Comparison of ENCODE assay signal across 12 cellular contexts in genomic region chr20:13022401-13023170, GRCh38. TPM values are rescaled to one million over a fixed set of nuclear protein-coding genes. Genes with fewer than 3 reads are reported as not detected.
A peak's percentile ranks its signal among the peaks of the same experiment; 100 is the strongest.
DNase-seq lines count a peak whose midpoint lies in the region; ATAC-seq and TF ChIP-seq lines count a peak whose summit lies in the region.
"Had no signal": no experiment of that assay in that cellular context is flagged by ENCODE, and none has a peak within 500 bp of the region (broad histone marks: within the 10 kb centered on the region; RNA-seq: fewer than 3 reads in every experiment).

No MANE protein-coding gene starts in this region.

- no peaks in the 10 kb centered on the region for H3K79me1 ChIP-seq in neuronal stem cell (ENCODE audit: low read depth, low read length)

- no peak overlapping the region for H2AFZ ChIP-seq in neuronal stem cell (ENCODE audit: low read length)

- no peak overlapping the region for H3K9ac ChIP-seq in neuronal stem cell (ENCODE audit: low read depth, low read length, poor library complexity)

- H3K9me3 ChIP-seq in neuronal stem cell (replicated peaks in 1 of 2; ENCODE audit: control insufficient read depth in 2 of 2, insufficient read depth in 1 of 2, low read depth in 1 of 2, low read length in 2 of 2) (peaks cover 7 to 20% of the 10 kb centered on the region in 2 donors), lower lobe of right lung (peaks cover 13% of the 10 kb centered on the region)

- WGBS in neuronal stem cell (ENCODE audit: extremely low coverage in 2 of 2, insufficient read length in 2 of 2, insufficient replicate concordance in 1 of 2), 2 donors = no CpG with 5 or more reads among the region's 4 CpGs

- H3K14ac ChIP-seq in neuronal stem cell (ENCODE audit: low read length) = no peak overlapping the region

- peaks cover 16% of the 10 kb centered on the region for H3K9me3 Mint-ChIP-seq in activated T-cell treated with anti-CD3 and anti-CD28 coated beads, Interleukin-2, amount 50 U/mL, for 4 hours
- H3K9me3 Mint-ChIP-seq in activated T-helper 2 cell treated with anti-CD3 and anti-CD28 coated beads, Interferon-gamma antibody, Interleukin-2, Interleukin-4, amounts not matched to agents 10 μg/mL and 5 μg/mL and 100 μg/mL, durations not matched to agents 14 hours and 24 hours and 36 hours = peaks cover 24% of the 10 kb centered on the region

- H3K36me3 ChIP-seq in neuronal stem cell (replicated peaks in 1 of 2; ENCODE audit: control insufficient read depth in 2 of 2, insufficient read depth in 2 of 2, low read length in 2 of 2) = no peaks in the 10 kb centered on the region
- no peaks in the 10 kb centered on the region for H3K36me3 ChIP-seq in lower lobe of right lung

- peaks cover 2% of the 10 kb centered on the region for H3K36me3 Mint-ChIP-seq in activated T-cell treated with anti-CD3 and anti-CD28 coated beads, Interleukin-2, amount 50 U/mL, for 4 hours (ENCODE audit: insufficient read depth)
- H3K36me3 Mint-ChIP-seq in activated T-helper 2 cell treated with anti-CD3 and anti-CD28 coated beads, Interferon-gamma antibody, Interleukin-2, Interleukin-4, amounts not matched to agents 10 μg/mL and 5 μg/mL and 100 μg/mL, durations not matched to agents 14 hours and 24 hours and 36 hours (ENCODE audit: low read depth) = peaks cover 4% of the 10 kb centered on the region
- H3K36me3 Mint-ChIP-seq: CD4-positive, CD25-positive, alpha-beta regulatory T cell had no signal

- intact Hi-C loops in activated T-helper 2 cell treated with anti-CD3 and anti-CD28 coated beads, Interferon-gamma antibody, Interleukin-2, Interleukin-4, amounts not matched to agents 10 μg/mL and 5 μg/mL and 100 μg/mL, durations not matched to agents 14 hours and 24 hours and 36 hours (cut with micrococcal nuclease) = no loop called here
- intact Hi-C loops in lower lobe of right lung (cut with DNase I) = no loop called here

- no peak overlapping the region for H2AK5ac ChIP-seq in neuronal stem cell (ENCODE audit: low read depth, low read length)

- ATAC-seq in activated T-cell treated with anti-CD3 and anti-CD28 coated beads, Interleukin-2, amount 50 U/mL, for 4 hours = no peak
- no peak for ATAC-seq in lower lobe of right lung
- ATAC-seq: activated CD4-positive, CD25-positive, alpha-beta regulatory T cell treated with anti-CD3 and anti-CD28 coated beads, Interleukin-2, amount 50 U/mL, for 24 hours had no signal

- no peak overlapping the region for H2BK120ac ChIP-seq in neuronal stem cell (ENCODE audit: low read depth, low read length)

- H3K23ac ChIP-seq in neuronal stem cell (ENCODE audit: low read depth, low read length, poor library complexity) = no peak overlapping the region

- no peak overlapping the region for H4K8ac ChIP-seq in neuronal stem cell (ENCODE audit: low read depth, low read length)

- H3K4me1 ChIP-seq in neuronal stem cell (ENCODE audit: control insufficient read depth in 2 of 2, insufficient read depth in 1 of 2, low read depth in 1 of 2, low read length in 2 of 2) (no peaks in the 10 kb centered on the region), lower lobe of right lung (no peaks in the 10 kb centered on the region)

- no peaks in the 10 kb centered on the region for H3K4me1 Mint-ChIP-seq in activated T-cell treated with anti-CD3 and anti-CD28 coated beads, Interleukin-2, amount 50 U/mL, for 4 hours (ENCODE audit: low read depth)
- peaks cover 2% of the 10 kb centered on the region for H3K4me1 Mint-ChIP-seq in activated T-helper 2 cell treated with anti-CD3 and anti-CD28 coated beads, Interferon-gamma antibody, Interleukin-2, Interleukin-4, amounts not matched to agents 10 μg/mL and 5 μg/mL and 100 μg/mL, durations not matched to agents 14 hours and 24 hours and 36 hours (ENCODE audit: low read depth)

- no peak overlapping the region for H2BK5ac ChIP-seq in neuronal stem cell (ENCODE audit: low read length)

- H3K4me3 ChIP-seq in epithelial cell of esophagus (ENCODE audit: low read length) (no peak overlapping the region), neuronal stem cell (ENCODE audit: low read length in 2 of 2) (peak overlapping the region in 1 of 2 donors; percentile 14), lower lobe of right lung (no peak overlapping the region)

- H3K4me3 Mint-ChIP-seq in activated T-cell treated with anti-CD3 and anti-CD28 coated beads, Interleukin-2, amount 50 U/mL, for 4 hours = no peak overlapping the region
- no peak overlapping the region for H3K4me3 Mint-ChIP-seq in activated T-helper 2 cell treated with anti-CD3 and anti-CD28 coated beads, Interferon-gamma antibody, Interleukin-2, Interleukin-4, amounts not matched to agents 10 μg/mL and 5 μg/mL and 100 μg/mL, durations not matched to agents 14 hours and 24 hours and 36 hours (ENCODE audit: low read depth)
- H3K4me3 Mint-ChIP-seq: CD4-positive, CD25-positive, alpha-beta regulatory T cell had no signal

- no peak overlapping the region for H3K27ac ChIP-seq in neuronal stem cell (replicated peaks; ENCODE audit: low read length)
- no peak overlapping the region for H3K27ac ChIP-seq in lower lobe of right lung

- no peaks in the 10 kb centered on the region for H3K27me3 Mint-ChIP-seq in activated T-cell treated with anti-CD3 and anti-CD28 coated beads, Interleukin-2, amount 50 U/mL, for 4 hours (ENCODE audit: low read depth)
- no peaks in the 10 kb centered on the region for H3K27me3 Mint-ChIP-seq in activated T-helper 2 cell treated with anti-CD3 and anti-CD28 coated beads, Interferon-gamma antibody, Interleukin-2, Interleukin-4, amounts not matched to agents 10 μg/mL and 5 μg/mL and 100 μg/mL, durations not matched to agents 14 hours and 24 hours and 36 hours (ENCODE audit: low read depth)
- H3K27me3 Mint-ChIP-seq: CD4-positive, CD25-positive, alpha-beta regulatory T cell had no signal

- no peak overlapping the region for H2BK15ac ChIP-seq in neuronal stem cell (ENCODE audit: low read length)

- H2BK12ac ChIP-seq in neuronal stem cell (ENCODE audit: low read length) = no peak overlapping the region

- DNase-seq in DMS53 treated with DMSO at 0.1 percent for 48 hours (lab: John Stamatoyannopoulos, UW; ENCODE audit: unreplicated experiment) = peak; percentile 40
- peak; percentile 38 for DNase-seq in NCI-H69 (lab: John Stamatoyannopoulos, UW)
- DNase-seq in epithelial cell of esophagus (ENCODE audit: low read depth) = peak; percentile 61
- no peak for DNase-seq in neuronal stem cell (ENCODE audit: low spot score)
- no peak for DNase-seq in activated T-cell treated with anti-CD3 and anti-CD28 coated beads, Interleukin-2, amount 50 U/mL, for 4 hours
- no peak for DNase-seq in activated T-helper 2 cell treated with anti-CD3 and anti-CD28 coated beads, Interferon-gamma antibody, Interleukin-2, Interleukin-4, amounts not matched to agents 10 μg/mL and 5 μg/mL and 100 μg/mL, durations not matched to agents 14 hours and 24 hours and 36 hours (ENCODE audit: low spot score)
- no peak for DNase-seq in SHP77 (lab: John Stamatoyannopoulos, UW)
- DNase-seq in lower lobe of right lung = no peak
- DNase-seq: CD4-positive, CD25-positive, alpha-beta regulatory T cell; erythroblast; NCI-H1436 treated with DMSO at 0.1 percent for 48 hours had no signal

- H3K27me3 ChIP-seq in neuronal stem cell (ENCODE audit: control insufficient read depth in 3 of 3, insufficient read depth in 3 of 3, low read depth in 1 of 3, low read length in 3 of 3) = no peaks in the 10 kb centered on the region
- no peaks in the 10 kb centered on the region for H3K27me3 ChIP-seq in lower lobe of right lung (ENCODE audit: low read depth)

- no peak for TF ChIP-seq CTCF in epithelial cell of esophagus (IDR thresholded peaks at IDR 0.05; ENCODE audit: insufficient read depth, low read depth, low read length, missing control alignments)
- TF ChIP-seq CTCF in lower lobe of right lung (IDR thresholded peaks at IDR 0.05) = no peak

- no peak overlapping the region for H4K91ac ChIP-seq in neuronal stem cell (ENCODE audit: low read depth, low read length, poor library complexity)

- H3K18ac ChIP-seq in neuronal stem cell (ENCODE audit: low read length) = peak overlapping the region; percentile 40

- no peak overlapping the region for H3K4ac ChIP-seq in neuronal stem cell (ENCODE audit: low read length)

- no peak overlapping the region for H3K4me2 ChIP-seq in neuronal stem cell (ENCODE audit: insufficient read depth, low read length, poor library complexity, severe bottlenecking)

- H3K27ac Mint-ChIP-seq in activated T-helper 2 cell treated with anti-CD3 and anti-CD28 coated beads, Interferon-gamma antibody, Interleukin-2, Interleukin-4, amounts not matched to agents 10 μg/mL and 5 μg/mL and 100 μg/mL, durations not matched to agents 14 hours and 24 hours and 36 hours = no peak overlapping the region

RNA-seq across cellular contexts. Expression of gene SPTLC3, which starts 13.8 kb away (rescaled TPM):
- polyA plus RNA-seq in neuronal stem cell (2013, experiment 1 of 2) = 1.3 TPM
- polyA plus RNA-seq in neuronal stem cell (2013, experiment 2 of 2) = 1.3 TPM
- under 1 TPM; 0.16 to 0.71 (median 0.23) TPM for total RNA-seq in activated T-cell treated with anti-CD3 and anti-CD28 coated beads, Interleukin-2, amount 50 U/mL, for 4 hours
- total RNA-seq in activated T-helper 2 cell treated with anti-CD3 and anti-CD28 coated beads, Interferon-gamma antibody, Interleukin-2, Interleukin-4, amounts not matched to agents 10 μg/mL and 5 μg/mL and 100 μg/mL, durations not matched to agents 14 hours and 24 hours and 36 hours = 0.68 and 0.80 TPM in 2 replicates
- total RNA-seq in lower lobe of right lung = 18.7 TPM

Comparison
In these comparisons a context has a peak if more than half of its experiments do, and no peak if none do; other contexts are left out.
1. DNase-seq: peak in DMS53 treated with DMSO at 0.1 percent for 48 hours (single experiment), NCI-H69 (single experiment) and epithelial cell of esophagus (single experiment); none in neuronal stem cell (single experiment), activated T-cell treated with anti-CD3 and anti-CD28 coated beads, Interleukin-2, amount 50 U/mL, for 4 hours (single experiment), activated T-helper 2 cell treated with anti-CD3 and anti-CD28 coated beads, Interferon-gamma antibody, Interleukin-2, Interleukin-4, amounts not matched to agents 10 μg/mL and 5 μg/mL and 100 μg/mL, durations not matched to agents 14 hours and 24 hours and 36 hours (single experiment), SHP77 (0 of 2) and lower lobe of right lung (single experiment).
2. RNA of gene SPTLC3, which starts 13.8 kb away (total RNA-seq): 18.7 TPM in lower lobe of right lung (single experiment); 0.68 to 0.80 TPM in activated T-helper 2 cell treated with anti-CD3 and anti-CD28 coated beads, Interferon-gamma antibody, Interleukin-2, Interleukin-4, amounts not matched to agents 10 μg/mL and 5 μg/mL and 100 μg/mL, durations not matched to agents 14 hours and 24 hours and 36 hours and 0.16 to 0.71 TPM in activated T-cell treated with anti-CD3 and anti-CD28 coated beads, Interleukin-2, amount 50 U/mL, for 4 hours; every median in the first group is over 10 times any median in the second.